ENCODE assay signal across 1 cellular context in genomic region chr2:234996041-234996440, GRCh38.
TF ChIP-seq lines count a peak whose summit lies in the region.

No MANE protein-coding gene starts in this region.

TF ChIP-seq in HepG2, 621 proteins besides CTCF, POLR2A, EP300 and RAD21 (continued from another document):
- peak; percentile 8; the same call in 1 of the 2 replicates for TF ChIP-seq AHDC1 (CRISPR knock-in tag; IDR thresholded peaks at IDR 0.05; ENCODE audit: borderline replicate concordance)
